ENCODE assay signal across 1 cellular context in the genomic region with DNA sequence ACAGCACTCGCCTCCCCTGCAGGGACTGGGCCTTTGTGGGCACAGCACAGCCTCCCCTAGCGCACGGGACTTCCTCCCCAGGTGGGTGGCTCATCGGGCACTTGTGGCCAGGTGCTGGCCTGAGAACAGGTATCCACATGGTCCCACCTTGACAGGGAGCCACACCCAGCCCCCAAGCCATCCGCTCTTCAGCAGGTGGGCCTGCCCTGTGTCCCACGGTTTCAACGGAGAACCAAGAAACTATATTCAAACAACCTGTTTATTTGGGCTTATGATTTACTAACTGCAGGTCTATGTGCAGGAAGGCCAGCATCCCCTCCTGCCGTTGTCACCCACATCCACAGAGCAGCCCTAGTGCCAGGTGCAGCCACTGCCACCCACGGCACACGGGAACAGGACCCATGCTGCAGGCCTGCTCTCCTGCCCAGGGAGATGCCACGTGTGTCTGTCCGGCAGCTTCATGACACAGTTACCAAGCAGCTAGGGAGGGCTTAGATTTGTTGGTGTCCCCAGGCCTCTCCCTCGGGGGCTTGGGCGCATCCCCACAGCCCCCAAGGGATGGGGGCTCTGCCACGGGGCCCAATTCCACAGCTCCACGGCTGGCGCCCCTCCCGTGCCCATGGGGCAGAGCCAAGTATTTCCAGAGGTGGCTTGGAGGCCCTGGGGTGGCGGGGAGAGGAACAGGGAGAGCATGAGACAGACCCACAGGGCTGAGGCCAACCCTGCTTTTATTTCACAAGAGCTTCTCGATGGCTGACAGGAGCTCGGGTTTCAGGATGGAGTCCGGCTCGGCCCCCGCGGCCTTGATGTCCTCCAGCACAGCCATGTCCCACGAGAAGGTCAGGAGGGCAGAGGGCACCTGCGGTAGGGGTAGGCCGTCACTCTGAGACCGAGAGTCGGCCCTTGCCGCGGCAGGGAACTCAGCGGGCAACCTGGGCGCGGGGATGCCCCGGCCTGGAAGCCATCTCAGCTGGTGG.
TF ChIP-seq lines count a peak whose summit lies in the region.

No MANE protein-coding gene starts in this region.

TF ChIP-seq in WTC11, 78 proteins besides CTCF, POLR2A, EP300 and RAD21 (continued from another document):
- TF ChIP-seq ELF4 (CRISPR knock-in tag; IDR thresholded peaks at IDR 0.05; ENCODE audit: low read depth): no peak
- TF ChIP-seq, protein P1, sequence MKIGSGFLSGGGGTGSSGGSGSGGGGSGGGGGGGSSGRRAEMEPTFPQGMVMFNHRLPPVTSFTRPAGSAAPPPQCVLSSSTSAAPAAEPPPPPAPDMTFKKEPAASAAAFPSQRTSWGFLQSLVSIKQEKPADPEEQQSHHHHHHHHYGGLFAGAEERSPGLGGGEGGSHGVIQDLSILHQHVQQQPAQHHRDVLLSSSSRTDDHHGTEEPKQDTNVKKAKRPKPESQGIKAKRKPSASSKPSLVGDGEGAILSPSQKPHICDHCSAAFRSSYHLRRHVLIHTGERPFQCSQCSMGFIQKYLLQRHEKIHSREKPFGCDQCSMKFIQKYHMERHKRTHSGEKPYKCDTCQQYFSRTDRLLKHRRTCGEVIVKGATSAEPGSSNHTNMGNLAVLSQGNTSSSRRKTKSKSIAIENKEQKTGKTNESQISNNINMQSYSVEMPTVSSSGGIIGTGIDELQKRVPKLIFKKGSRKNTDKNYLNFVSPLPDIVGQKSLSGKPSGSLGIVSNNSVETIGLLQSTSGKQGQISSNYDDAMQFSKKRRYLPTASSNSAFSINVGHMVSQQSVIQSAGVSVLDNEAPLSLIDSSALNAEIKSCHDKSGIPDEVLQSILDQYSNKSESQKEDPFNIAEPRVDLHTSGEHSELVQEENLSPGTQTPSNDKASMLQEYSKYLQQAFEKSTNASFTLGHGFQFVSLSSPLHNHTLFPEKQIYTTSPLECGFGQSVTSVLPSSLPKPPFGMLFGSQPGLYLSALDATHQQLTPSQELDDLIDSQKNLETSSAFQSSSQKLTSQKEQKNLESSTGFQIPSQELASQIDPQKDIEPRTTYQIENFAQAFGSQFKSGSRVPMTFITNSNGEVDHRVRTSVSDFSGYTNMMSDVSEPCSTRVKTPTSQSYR (CRISPR knock-in tag; IDR thresholded peaks at IDR 0.05): no peak
